In genomic region chr6:3139090-3139903, GRCh38 we compare ENCODE assay signal across 8 cellular contexts. TPM values are rescaled to one million over a fixed set of nuclear protein-coding genes. Genes with fewer than 3 reads are reported as not detected.
DNase-seq lines count a peak whose midpoint lies in the region; ATAC-seq and TF ChIP-seq lines count a peak whose summit lies in the region.

No MANE protein-coding gene starts in this region.

- no peaks in the 10 kb centered on the region for H3K27me3 ChIP-seq in mucosa of rectum (ENCODE audit: control insufficient read depth in 2 of 2, insufficient read depth in 2 of 2, low read length in 2 of 2)

- H3K27ac ChIP-seq in mucosa of rectum (ENCODE audit: low read depth in 2 of 2, low read length in 2 of 2), result peak overlapping the region; percentile 12 to 33

- H3K36me3 ChIP-seq in mucosa of rectum (ENCODE audit: control insufficient read depth in 2 of 2, insufficient read depth in 2 of 2, low read length in 2 of 2), result peaks cover 7 to 11% of the 10 kb centered on the region in 2 donors

- no peak overlapping the region for H3K4me3 ChIP-seq in cardiac fibroblast (replicated peaks in 1 of 2; ENCODE audit: low read depth in 2 of 2, low read length in 2 of 2)
- H3K4me3 ChIP-seq in mucosa of rectum (ENCODE audit: low read length in 2 of 2), result peak overlapping the region in 1 of 2 donors; percentile 16

- DNase-seq in NCI-H2081 treated with DMSO at 0.1 percent for 48 hours (lab: John Stamatoyannopoulos, UW), result peak; percentile 73
- DNase-seq in cardiac fibroblast (ENCODE audit: low read depth in 2 of 2), result peak; percentile 34 to 77
- DNase-seq in activated CD8-positive, alpha-beta memory T cell treated with anti-CD3 and anti-CD28 coated beads, Interleukin-2, amount 50 U/mL, for 4 hours, result no peak
- DNase-seq in effector CD4-positive, alpha-beta T cell, result no peak
- no peak for DNase-seq in omental fat pad (ENCODE audit: low spot score)

- no peaks in the 10 kb centered on the region for H3K9me3 ChIP-seq in mucosa of rectum (ENCODE audit: control insufficient read depth in 2 of 2, low read length in 2 of 2)

- H3K9ac ChIP-seq in mucosa of rectum (ENCODE audit: low read depth in 1 of 2, low read length in 2 of 2), result no peak overlapping the region

- peaks cover 10 to 20% of the 10 kb centered on the region in 2 donors for H3K4me1 ChIP-seq in mucosa of rectum (ENCODE audit: control insufficient read depth in 2 of 2, insufficient read depth in 2 of 2, low read length in 2 of 2)

- ATAC-seq in GM18907 (IDR thresholded peaks at IDR 0.05; ENCODE audit: unreplicated experiment) (peak; percentile 73), HG03354 (IDR thresholded peaks at IDR 0.05; ENCODE audit: poor library complexity, severe bottlenecking, unreplicated experiment) (no peak), omental fat pad (ENCODE audit: low FRiP score) (no peak)

- TF ChIP-seq CTCF in cardiac fibroblast (IDR thresholded peaks at IDR 0.05; ENCODE audit: low read depth, low read length) (no peak), omental fat pad (IDR thresholded peaks at IDR 0.05) (no peak)

RNA-seq across cellular contexts. Expression of gene TUBB2A, which starts 18.0 kb away (rescaled TPM):
- total RNA-seq in omental fat pad, result 100 to 1,000 TPM in 2 of 4 donors, 10 to 100 TPM in 2; 62.4 to 134 (median 97.8) TPM

RNA-seq across cellular contexts. Expression of gene BPHL, which starts 20.8 kb away (rescaled TPM):
- 10 to 100 TPM; 13.5 to 41.5 (median 20.9) TPM for total RNA-seq in omental fat pad

Comparison
In these comparisons a context has a peak if more than half of its experiments do, and no peak if none do; other contexts are left out.
1. DNase-seq: peak in NCI-H2081 treated with DMSO at 0.1 percent for 48 hours (single experiment) and cardiac fibroblast (2 of 2); none in activated CD8-positive, alpha-beta memory T cell treated with anti-CD3 and anti-CD28 coated beads, Interleukin-2, amount 50 U/mL, for 4 hours (single experiment), effector CD4-positive, alpha-beta T cell (single experiment) and omental fat pad (single experiment).